9 cellular contexts compared by ENCODE assay signal in the genomic region with DNA sequence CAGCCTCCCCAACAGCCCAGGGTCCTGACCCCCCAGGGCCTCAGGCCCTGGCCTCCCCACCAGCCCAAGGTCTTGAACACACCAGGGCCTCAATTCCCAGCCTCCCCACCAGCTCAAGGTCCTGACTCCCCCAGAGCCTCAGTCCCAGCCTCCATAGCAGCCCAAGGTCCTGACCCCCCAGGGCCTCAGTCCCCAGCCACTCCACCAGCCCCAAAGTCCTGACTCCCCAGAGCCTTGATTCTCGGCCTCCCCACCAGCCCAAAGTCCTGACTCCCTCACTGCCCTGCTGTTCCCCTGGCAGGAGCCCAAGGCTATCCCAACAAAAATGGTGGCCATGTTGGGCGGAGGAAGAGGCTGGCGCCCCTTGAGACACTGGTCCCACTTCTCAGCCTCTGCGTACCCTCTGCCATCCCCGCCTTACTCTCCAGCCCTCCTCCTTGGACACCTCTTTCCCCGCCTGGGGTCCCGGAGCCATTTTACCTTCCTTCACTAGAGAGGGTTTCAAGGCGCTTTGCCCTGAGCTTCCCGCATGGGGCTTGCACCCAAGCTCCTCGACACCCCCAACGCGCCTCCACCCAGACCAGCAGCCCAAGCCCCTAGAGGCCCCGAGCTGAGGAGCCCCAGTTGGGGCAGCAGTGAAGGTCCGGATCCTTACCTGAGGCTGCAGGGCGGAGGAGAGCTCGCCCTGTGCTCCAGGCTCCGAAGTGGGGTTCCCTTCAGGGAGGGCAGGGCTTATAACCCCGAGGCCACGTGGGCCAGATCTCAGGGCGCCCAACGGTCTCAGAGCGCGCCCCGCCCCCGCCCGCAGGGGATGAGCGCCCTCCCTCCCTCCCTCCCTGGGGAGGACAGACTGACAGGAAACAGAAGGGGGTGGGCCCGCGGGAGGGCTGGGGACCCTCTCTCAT. TPM values are rescaled to one million over a fixed set of nuclear protein-coding genes. Genes with fewer than 3 reads are reported as not detected.
DNase-seq lines count a peak whose midpoint lies in the region; ATAC-seq and TF ChIP-seq lines count a peak whose summit lies in the region.
"Had no signal": no experiment of that assay in that cellular context is flagged by ENCODE, and none has a peak within 500 bp of the region (broad histone marks: within the 10 kb centered on the region; RNA-seq: fewer than 3 reads in every experiment).

No MANE protein-coding gene starts in this region.

- no peak overlapping the region for H3K4me3 Mint-ChIP-seq in progenitor cell of endocrine pancreas (ENCODE audit: low read depth)
- H3K4me3 Mint-ChIP-seq: nephron had no signal

- no peak overlapping the region for H2AFZ ChIP-seq in SU-DHL-6 (ENCODE audit: low read depth, low read length, severe bottlenecking)

- peak overlapping the region; percentile 100 for H3K9ac ChIP-seq in SU-DHL-6 (ENCODE audit: low read length)
- H3K9ac ChIP-seq in mucosa of rectum (ENCODE audit: low read depth in 1 of 2, low read length in 2 of 2), result peak overlapping the region; percentile 62 to 87

- H3K4me1 ChIP-seq in mucosa of rectum (ENCODE audit: control insufficient read depth in 2 of 2, insufficient read depth in 2 of 2, low read length in 2 of 2), result peaks cover 25 to 29% of the 10 kb centered on the region in 2 donors

- peaks cover 90% of the 10 kb centered on the region for H3F3A ChIP-seq in SU-DHL-6 (ENCODE audit: insufficient read depth)

- peak overlapping the region; percentile 99 for H3K4me2 ChIP-seq in SU-DHL-6 (ENCODE audit: low read depth, low read length, poor library complexity, severe bottlenecking)

- no peaks in the 10 kb centered on the region for H4K20me1 ChIP-seq in SU-DHL-6 (ENCODE audit: low read depth, low read length)

- H3K79me2 ChIP-seq in SU-DHL-6 (ENCODE audit: insufficient read depth, low read length), result peaks cover 20% of the 10 kb centered on the region

- H3K27me3 Mint-ChIP-seq in progenitor cell of endocrine pancreas, result peaks cover 31% of the 10 kb centered on the region

- H3K4me1 Mint-ChIP-seq in progenitor cell of endocrine pancreas (ENCODE audit: low read depth), result peaks cover 4% of the 10 kb centered on the region

- H3K27ac ChIP-seq in SU-DHL-6 (ENCODE audit: low read depth, low read length) (peak overlapping the region; percentile 97), mucosa of rectum (ENCODE audit: low read depth in 2 of 2, low read length in 2 of 2) (peak overlapping the region; percentile 67 to 89)

- no peaks in the 10 kb centered on the region for H3K9me2 ChIP-seq in SU-DHL-6 (replicated peaks; ENCODE audit: insufficient read depth, low read length)

- H3K9me3 ChIP-seq in SU-DHL-6 (ENCODE audit: insufficient read depth, low read length) (no peaks in the 10 kb centered on the region), mucosa of rectum (ENCODE audit: control insufficient read depth in 2 of 2, low read length in 2 of 2) (no peaks in the 10 kb centered on the region)

- TF ChIP-seq CTCF in SU-DHL-6 (IDR thresholded peaks at IDR 0.05; ENCODE audit: insufficient read depth, low read length, poor library complexity, severe bottlenecking), result no peak
- TF ChIP-seq CTCF in progenitor cell of endocrine pancreas (IDR thresholded peaks at IDR 0.05; ENCODE audit: unreplicated experiment), result no peak

- H3K36me3 ChIP-seq in SU-DHL-6 (ENCODE audit: low read length) (peaks cover 20% of the 10 kb centered on the region), mucosa of rectum (ENCODE audit: control insufficient read depth in 2 of 2, insufficient read depth in 2 of 2, low read length in 2 of 2) (peaks cover 0 to 2% of the 10 kb centered on the region in 2 donors)

- peak overlapping the region; percentile 96 for H3K4me3 ChIP-seq in SU-DHL-6 (ENCODE audit: insufficient read depth, low read length, poor library complexity, severe bottlenecking)
- peak overlapping the region; percentile 68 to 82 for H3K4me3 ChIP-seq in mucosa of rectum (ENCODE audit: low read length in 2 of 2)

- DNase-seq in activated naive CD4-positive, alpha-beta T cell treated with anti-CD3 and anti-CD28 coated beads, Interleukin-2, amount 50 U/mL, for 72 hours (ENCODE audit: low spot score in 2 of 2), result peak; percentile 93
- peak; percentile 70 to 84 (median 77) for DNase-seq in stimulated activated naive CD4-positive, alpha-beta T cell (lab: John Stamatoyannopoulos, UW)
- DNase-seq in AG20443 (ENCODE audit: low spot score) (no peak), progenitor cell of endocrine pancreas (ENCODE audit: low spot score, unreplicated experiment) (no peak)

- peaks cover 50 to 76% of the 10 kb centered on the region in 2 donors for H3K36me3 Mint-ChIP-seq in activated naive CD4-positive, alpha-beta T cell treated with anti-CD3 and anti-CD28 coated beads, Interleukin-2, amount 50 U/mL, for 72 hours
- no peaks in the 10 kb centered on the region for H3K36me3 Mint-ChIP-seq in progenitor cell of endocrine pancreas (ENCODE audit: insufficient read depth)

- peak; percentile 17 for ATAC-seq in GM21825 (IDR thresholded peaks at IDR 0.05; ENCODE audit: unreplicated experiment)
- peak; percentile 16 to 25 for ATAC-seq in activated naive CD4-positive, alpha-beta T cell treated with anti-CD3 and anti-CD28 coated beads, Interleukin-2, amount 50 U/mL, for 72 hours
- no peak for ATAC-seq in HG03457 (IDR thresholded peaks at IDR 0.05; ENCODE audit: unreplicated experiment)

- H3K27me3 ChIP-seq in SU-DHL-6 (ENCODE audit: low read length) (no peaks in the 10 kb centered on the region), mucosa of rectum (ENCODE audit: control insufficient read depth in 2 of 2, insufficient read depth in 2 of 2, low read length in 2 of 2) (no peaks in the 10 kb centered on the region)

- no peaks in the 10 kb centered on the region for H3K9me3 Mint-ChIP-seq in activated naive CD4-positive, alpha-beta T cell treated with anti-CD3 and anti-CD28 coated beads, Interleukin-2, amount 50 U/mL, for 72 hours
- no peaks in the 10 kb centered on the region for H3K9me3 Mint-ChIP-seq in progenitor cell of endocrine pancreas (ENCODE audit: low read depth)
- H3K9me3 Mint-ChIP-seq: nephron had no signal

- H3K27ac Mint-ChIP-seq in activated naive CD4-positive, alpha-beta T cell treated with anti-CD3 and anti-CD28 coated beads, Interleukin-2, amount 50 U/mL, for 72 hours, result peak overlapping the region; percentile 100
- no peak overlapping the region for H3K27ac Mint-ChIP-seq in progenitor cell of endocrine pancreas
- H3K27ac Mint-ChIP-seq: nephron had no signal

RNA-seq across cellular contexts. Expression of gene TSPOAP1, which starts 3.5 kb away (rescaled TPM):
- total RNA-seq in activated naive CD4-positive, alpha-beta T cell treated with anti-CD3 and anti-CD28 coated beads, Interleukin-2, amount 50 U/mL, for 72 hours, result 100 to 1,000 TPM in 1 of 2 donors, 10 to 100 TPM in 1; 19.2 to 123 TPM
- total RNA-seq in progenitor cell of endocrine pancreas, result 101 and 105 TPM in 2 replicates

RNA-seq across cellular contexts. Expression of gene SUPT4H1, which starts 19.9 kb away (rescaled TPM):
- 100 to 1,000 TPM; 105 to 141 TPM for total RNA-seq in activated naive CD4-positive, alpha-beta T cell treated with anti-CD3 and anti-CD28 coated beads, Interleukin-2, amount 50 U/mL, for 72 hours
- 89.6 and 95.7 TPM in 2 replicates for total RNA-seq in progenitor cell of endocrine pancreas

RNA-seq across cellular contexts. Expression of gene MPO, which starts 51.3 kb away (rescaled TPM):
- not detected for total RNA-seq in activated naive CD4-positive, alpha-beta T cell treated with anti-CD3 and anti-CD28 coated beads, Interleukin-2, amount 50 U/mL, for 72 hours
- total RNA-seq in progenitor cell of endocrine pancreas, result not detected in 2 replicates

Comparison
In these comparisons a context has a peak if more than half of its experiments do, and no peak if none do; other contexts are left out.
1. DNase-seq: peak in activated naive CD4-positive, alpha-beta T cell treated with anti-CD3 and anti-CD28 coated beads, Interleukin-2, amount 50 U/mL, for 72 hours (2 of 2) and stimulated activated naive CD4-positive, alpha-beta T cell (6 of 6); none in AG20443 (single experiment) and progenitor cell of endocrine pancreas (single experiment).